Comparison of ENCODE assay signal across 7 cellular contexts in the genomic region with DNA sequence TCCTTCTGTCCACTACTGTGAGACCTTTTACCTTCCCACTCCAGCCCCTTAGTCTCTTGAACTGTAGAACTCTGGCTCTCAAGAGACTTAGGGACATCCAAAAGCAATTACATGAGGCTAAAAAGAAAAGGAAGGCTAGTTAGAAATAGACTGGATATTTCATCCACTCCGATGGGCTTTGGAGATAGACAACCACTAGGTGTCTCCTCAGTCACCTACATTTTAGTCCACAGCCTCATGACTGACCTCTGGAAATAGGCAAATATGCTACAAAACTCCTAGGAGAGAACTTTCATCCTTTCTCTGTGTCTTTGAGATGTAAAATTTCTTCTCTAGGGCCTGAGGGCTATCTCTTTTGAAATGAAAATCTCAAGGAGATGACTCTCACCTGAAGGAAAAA. TPM values are rescaled to one million over a fixed set of nuclear protein-coding genes. Genes with fewer than 3 reads are reported as not detected.
DNase-seq lines count a peak whose midpoint lies in the region; TF ChIP-seq lines count a peak whose summit lies in the region.

No MANE protein-coding gene starts in this region.

- H3K4me2 ChIP-seq in mesendoderm (ENCODE audit: low read length), result no peak overlapping the region

- no peaks in the 10 kb centered on the region for H3K79me2 ChIP-seq in mesendoderm (ENCODE audit: control insufficient read depth, insufficient read depth, low read length)

- no peak overlapping the region for H3K27ac ChIP-seq in mesendoderm (ENCODE audit: low read depth, low read length)

- H3K23ac ChIP-seq in mesendoderm (ENCODE audit: low read length), result no peak overlapping the region

- H4K8ac ChIP-seq in mesendoderm (ENCODE audit: low read depth, low read length), result no peak overlapping the region

- H3K79me1 ChIP-seq in mesendoderm (ENCODE audit: low read length), result no peaks in the 10 kb centered on the region

- H3K27me3 ChIP-seq in mesendoderm (ENCODE audit: insufficient read depth, low read length, poor library complexity), result no peaks in the 10 kb centered on the region

- no peaks in the 10 kb centered on the region for H3K36me3 ChIP-seq in mesendoderm (ENCODE audit: control insufficient read depth, insufficient read depth, low read length)

- intact Hi-C loops in head of caudate nucleus (cut with DNase I), result no loop called here

- H3K4me3 ChIP-seq in astrocyte of the cerebellum (ENCODE audit: low read depth, low read length) (no peak overlapping the region), mesendoderm (ENCODE audit: low read length) (no peak overlapping the region)

- DNase-seq in G401 (ENCODE audit: low spot score), result peak; percentile 0
- DNase-seq in HuH-7.5 (ENCODE audit: low spot score), result peak; percentile 11
- DNase-seq in astrocyte of the cerebellum (ENCODE audit: low read depth), result peak; percentile 3
- DNase-seq in mesendoderm, result peak; percentile 42
- no peak for DNase-seq in T1000 (lab: John Stamatoyannopoulos, UW)
- DNase-seq in head of caudate nucleus, result no peak
- DNase-seq in putamen (ENCODE audit: low spot score), result no peak

- peak; percentile 40 for TF ChIP-seq CTCF in astrocyte of the cerebellum (IDR thresholded peaks at IDR 0.05; ENCODE audit: low read depth, low read length, missing control alignments)

- no peak overlapping the region for H3K4ac ChIP-seq in mesendoderm (ENCODE audit: low read depth, low read length)

- no peak overlapping the region for H3K9ac ChIP-seq in mesendoderm (ENCODE audit: low read length)

- no peak overlapping the region for H2BK120ac ChIP-seq in mesendoderm (ENCODE audit: low read depth, low read length)

- no peak overlapping the region for H2BK15ac ChIP-seq in mesendoderm (replicated peaks; ENCODE audit: low read depth)

- in situ Hi-C loops in G401 (cut with HindIII; ENCODE audit: low sequenced_read_pairs), result no loop called here
- in situ Hi-C loops in astrocyte of the cerebellum (cut with HindIII; ENCODE audit: low sequenced_read_pairs), result no loop called here

- H2AK5ac ChIP-seq in mesendoderm (ENCODE audit: low read length), result no peak overlapping the region

- WGBS in mesendoderm (ENCODE audit: extremely low coverage, insufficient coverage, low lambda C conversion rate), result no CpG with 5 or more reads among the region's 1 CpG

- no peak overlapping the region for H2BK5ac ChIP-seq in mesendoderm (ENCODE audit: low read length)

- H3K18ac ChIP-seq in mesendoderm (ENCODE audit: low read length), result no peak overlapping the region

- no peak overlapping the region for H4K5ac ChIP-seq in mesendoderm (ENCODE audit: low read length)

- no peak overlapping the region for H3K56ac ChIP-seq in mesendoderm (ENCODE audit: low read length)

- H3K4me1 ChIP-seq in mesendoderm (ENCODE audit: control insufficient read depth, low read depth, low read length), result no peaks in the 10 kb centered on the region

RNA-seq across cellular contexts. Expression of a gene that starts 45.1 kb away (rescaled TPM):
- total RNA-seq in G401 (2014; rRNA removed; shearing (Covaris generic)), result 50.5 and 62.6 TPM in 2 replicates
- 26.2 TPM for polyA plus RNA-seq in mesendoderm (2013, experiment 1 of 2)
- 26.5 TPM for polyA plus RNA-seq in mesendoderm (2013, experiment 2 of 2)

RNA-seq across cellular contexts. Expression of a gene that starts 46.5 kb away (rescaled TPM):
- total RNA-seq in G401 (2014; rRNA removed; shearing (Covaris generic)), result 18.8 and 21.3 TPM in 2 replicates
- polyA plus RNA-seq in mesendoderm (2013, experiment 1 of 2), result 23.1 TPM
- 22.8 TPM for polyA plus RNA-seq in mesendoderm (2013, experiment 2 of 2)

Comparison
In these comparisons a context has a peak if more than half of its experiments do, and no peak if none do; other contexts are left out.
1. DNase-seq: peak in G401 (single experiment), HuH-7.5 (single experiment), astrocyte of the cerebellum (single experiment) and mesendoderm (single experiment); none in T1000 (single experiment), head of caudate nucleus (0 of 42) and putamen (single experiment).